ENCODE assay signal across 1 cellular context in the genomic region with DNA sequence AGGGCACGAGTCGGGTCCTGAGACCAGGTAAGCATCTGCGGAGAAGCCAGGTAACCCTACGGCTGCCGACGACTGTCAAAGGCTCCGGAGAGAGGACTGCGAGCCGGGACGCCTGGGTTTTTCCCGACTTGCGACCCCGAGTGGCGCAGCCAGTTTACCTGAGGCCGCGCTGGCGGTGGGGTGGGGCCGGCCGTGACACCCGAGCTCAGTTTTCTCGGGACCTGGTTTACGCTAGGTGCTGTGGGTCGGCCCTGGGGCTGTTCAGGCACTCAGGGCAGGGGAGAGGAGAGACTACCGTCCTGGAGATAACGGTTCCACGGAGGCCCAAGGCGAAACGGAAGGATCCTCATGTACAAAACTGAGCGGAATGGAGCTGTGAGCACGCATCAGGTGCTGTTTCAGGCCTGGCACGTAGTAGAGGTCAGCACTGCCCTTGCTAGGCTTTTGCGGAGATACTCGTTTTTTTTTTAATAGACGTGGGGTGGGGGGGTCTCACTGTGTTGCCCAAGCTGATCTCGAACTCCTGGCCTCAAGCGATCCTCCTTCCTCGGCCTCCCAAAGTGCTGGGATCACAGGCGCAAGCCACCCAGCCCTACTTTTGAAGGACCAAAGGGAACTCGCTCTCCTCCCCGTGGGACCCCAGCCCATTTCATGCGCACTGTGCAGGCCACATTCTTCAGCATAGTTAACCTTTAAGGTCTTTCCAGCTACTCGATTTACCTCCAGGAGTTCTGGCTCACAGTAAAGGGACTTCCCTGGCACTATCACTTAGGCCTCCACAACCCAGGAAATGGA.
A peak's percentile ranks its signal among the peaks of the same experiment; 100 is the strongest.
TF ChIP-seq lines count a peak whose summit lies in the region.

No MANE protein-coding gene starts in this region.

TF ChIP-seq in HEK293, 187 proteins besides CTCF, POLR2A, EP300 and RAD21 (continued from another document and continues in another):
- TF ChIP-seq ZBTB48 (tag by site-specific recombination; IDR thresholded peaks at IDR 0.05) (peak; percentile 54), ZNF768 (tag by site-specific recombination; IDR thresholded peaks at IDR 0.05) (no peak), ZNF571 (tag by site-specific recombination; IDR thresholded peaks at IDR 0.05) (no peak), HIC1 (tag by site-specific recombination; IDR thresholded peaks at IDR 0.05) (no peak), ZNF366 (tag by site-specific recombination; conservative IDR thresholded peaks at IDR 0.05) (no peak), ZNF214 (tag by site-specific recombination; IDR thresholded peaks at IDR 0.05; ENCODE audit: borderline replicate concordance) (no peak), ZNF529 (tag by site-specific recombination; IDR thresholded peaks at IDR 0.05; ENCODE audit: insufficient replicate concordance) (no peak), ZSCAN30 (tag by site-specific recombination; IDR thresholded peaks at IDR 0.05) (peak; percentile 47; the same call in 1 of the 2 replicates), ZNF335 (tag by site-specific recombination; conservative IDR thresholded peaks at IDR 0.05) (peak; percentile 67), ZNF624 (tag by site-specific recombination; IDR thresholded peaks at IDR 0.05) (no peak), ZFP3 (tag by site-specific recombination; IDR thresholded peaks at IDR 0.05; ENCODE audit: low read depth) (peak; percentile 59; the same call in 1 of the 2 replicates), ZBTB1 (tag by site-specific recombination; IDR thresholded peaks at IDR 0.05) (no peak), ZNF274 (IDR thresholded peaks at IDR 0.05; ENCODE audit: low read length) (no peak), ZNF274 (tag by site-specific recombination; IDR thresholded peaks at IDR 0.05; ENCODE audit: borderline replicate concordance) (no peak), ZNF660 (tag by site-specific recombination; IDR thresholded peaks at IDR 0.05) (0 out of 2 replicates have a peak, but pooled peaks have one; percentile 32), ZNF544 (tag by site-specific recombination; IDR thresholded peaks at IDR 0.05) (no peak), ELK4 (IDR thresholded peaks at IDR 0.05; ENCODE audit: borderline replicate concordance, low read depth, low read length) (no peak), BCL6B (tag by site-specific recombination; IDR thresholded peaks at IDR 0.05) (no peak), ZBTB21 (tag by site-specific recombination; IDR thresholded peaks at IDR 0.05) (no peak), ZNF639 (tag by site-specific recombination; IDR thresholded peaks at IDR 0.05) (0 out of 2 replicates have a peak, but pooled peaks have one; percentile 68), ZNF280C (tag by site-specific recombination; IDR thresholded peaks at IDR 0.05) (no peak), ZNF169 (tag by site-specific recombination; IDR thresholded peaks at IDR 0.05) (no peak), ZNF654 (tag by site-specific recombination; IDR thresholded peaks at IDR 0.05; ENCODE audit: low read depth) (no peak), ZNF23 (tag by site-specific recombination; IDR thresholded peaks at IDR 0.05; ENCODE audit: borderline replicate concordance) (no peak), ZBTB26 (tag by site-specific recombination; optimal IDR thresholded peaks at IDR 0.05) (no peak), KLF1 (tag by site-specific recombination; IDR thresholded peaks at IDR 0.05) (no peak), RBAK (tag by site-specific recombination; IDR thresholded peaks at IDR 0.05) (no peak), ZNF121 (tag by site-specific recombination; IDR thresholded peaks at IDR 0.05) (peak; percentile 89), WT1 (tag by site-specific recombination; IDR thresholded peaks at IDR 0.05) (no peak), YY1 (tag by site-specific recombination; IDR thresholded peaks at IDR 0.05) (no peak), ZBTB7A (tag by site-specific recombination; IDR thresholded peaks at IDR 0.05; ENCODE audit: low read depth) (no peak), KLF8 (tag by site-specific recombination; IDR thresholded peaks at IDR 0.05) (peak; percentile 57; the same call in 1 of the 2 replicates), ZNF777 (tag by site-specific recombination; IDR thresholded peaks at IDR 0.05; ENCODE audit: borderline replicate concordance) (no peak), ZNF623 (tag by site-specific recombination; IDR thresholded peaks at IDR 0.05) (no peak), ZNF404 (tag by site-specific recombination; IDR thresholded peaks at IDR 0.05) (no peak), ZNF585B (tag by site-specific recombination; IDR thresholded peaks at IDR 0.05) (no peak), FEZF1 (tag by site-specific recombination; IDR thresholded peaks at IDR 0.05) (no peak), ZNF221 (tag by site-specific recombination; IDR thresholded peaks at IDR 0.05; ENCODE audit: borderline replicate concordance) (no peak), ZFP37 (tag by site-specific recombination; IDR thresholded peaks at IDR 0.05) (peak; percentile 20; the same call in 1 of the 2 replicates), KLF9 (tag by site-specific recombination; IDR thresholded peaks at IDR 0.05; ENCODE audit: low read depth) (no peak), ZNF155 (tag by site-specific recombination; IDR thresholded peaks at IDR 0.05) (no peak), ZNF311 (tag by site-specific recombination; IDR thresholded peaks at IDR 0.05; ENCODE audit: borderline replicate concordance) (no peak)
- TF ChIP-seq, protein P1, sequence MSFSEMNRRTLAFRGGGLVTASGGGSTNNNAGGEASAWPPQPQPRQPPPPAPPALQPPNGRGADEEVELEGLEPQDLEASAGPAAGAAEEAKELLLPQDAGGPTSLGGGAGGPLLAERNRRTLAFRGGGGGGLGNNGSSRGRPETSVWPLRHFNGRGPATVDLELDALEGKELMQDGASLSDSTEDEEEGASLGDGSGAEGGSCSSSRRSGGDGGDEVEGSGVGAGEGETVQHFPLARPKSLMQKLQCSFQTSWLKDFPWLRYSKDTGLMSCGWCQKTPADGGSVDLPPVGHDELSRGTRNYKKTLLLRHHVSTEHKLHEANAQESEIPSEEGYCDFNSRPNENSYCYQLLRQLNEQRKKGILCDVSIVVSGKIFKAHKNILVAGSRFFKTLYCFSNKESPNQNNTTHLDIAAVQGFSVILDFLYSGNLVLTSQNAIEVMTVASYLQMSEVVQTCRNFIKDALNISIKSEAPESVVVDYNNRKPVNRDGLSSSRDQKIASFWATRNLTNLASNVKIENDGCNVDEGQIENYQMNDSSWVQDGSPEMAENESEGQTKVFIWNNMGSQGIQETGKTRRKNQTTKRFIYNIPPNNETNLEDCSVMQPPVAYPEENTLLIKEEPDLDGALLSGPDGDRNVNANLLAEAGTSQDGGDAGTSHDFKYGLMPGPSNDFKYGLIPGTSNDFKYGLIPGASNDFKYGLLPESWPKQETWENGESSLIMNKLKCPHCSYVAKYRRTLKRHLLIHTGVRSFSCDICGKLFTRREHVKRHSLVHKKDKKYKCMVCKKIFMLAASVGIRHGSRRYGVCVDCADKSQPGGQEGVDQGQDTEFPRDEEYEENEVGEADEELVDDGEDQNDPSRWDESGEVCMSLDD (tag by site-specific recombination; IDR thresholded peaks at IDR 0.05) = no peak
- TF ChIP-seq, protein P2, sequence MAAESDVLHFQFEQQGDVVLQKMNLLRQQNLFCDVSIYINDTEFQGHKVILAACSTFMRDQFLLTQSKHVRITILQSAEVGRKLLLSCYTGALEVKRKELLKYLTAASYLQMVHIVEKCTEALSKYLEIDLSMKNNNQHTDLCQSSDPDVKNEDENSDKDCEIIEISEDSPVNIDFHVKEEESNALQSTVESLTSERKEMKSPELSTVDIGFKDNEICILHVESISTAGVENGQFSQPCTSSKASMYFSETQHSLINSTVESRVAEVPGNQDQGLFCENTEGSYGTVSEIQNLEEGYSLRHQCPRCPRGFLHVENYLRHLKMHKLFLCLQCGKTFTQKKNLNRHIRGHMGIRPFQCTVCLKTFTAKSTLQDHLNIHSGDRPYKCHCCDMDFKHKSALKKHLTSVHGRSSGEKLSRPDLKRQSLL (tag by site-specific recombination; IDR thresholded peaks at IDR 0.05) = no peak
- TF ChIP-seq, protein P3, sequence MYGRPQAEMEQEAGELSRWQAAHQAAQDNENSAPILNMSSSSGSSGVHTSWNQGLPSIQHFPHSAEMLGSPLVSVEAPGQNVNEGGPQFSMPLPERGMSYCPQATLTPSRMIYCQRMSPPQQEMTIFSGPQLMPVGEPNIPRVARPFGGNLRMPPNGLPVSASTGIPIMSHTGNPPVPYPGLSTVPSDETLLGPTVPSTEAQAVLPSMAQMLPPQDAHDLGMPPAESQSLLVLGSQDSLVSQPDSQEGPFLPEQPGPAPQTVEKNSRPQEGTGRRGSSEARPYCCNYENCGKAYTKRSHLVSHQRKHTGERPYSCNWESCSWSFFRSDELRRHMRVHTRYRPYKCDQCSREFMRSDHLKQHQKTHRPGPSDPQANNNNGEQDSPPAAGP (tag by site-specific recombination; IDR thresholded peaks at IDR 0.05) = no peak
